In the genomic region with DNA sequence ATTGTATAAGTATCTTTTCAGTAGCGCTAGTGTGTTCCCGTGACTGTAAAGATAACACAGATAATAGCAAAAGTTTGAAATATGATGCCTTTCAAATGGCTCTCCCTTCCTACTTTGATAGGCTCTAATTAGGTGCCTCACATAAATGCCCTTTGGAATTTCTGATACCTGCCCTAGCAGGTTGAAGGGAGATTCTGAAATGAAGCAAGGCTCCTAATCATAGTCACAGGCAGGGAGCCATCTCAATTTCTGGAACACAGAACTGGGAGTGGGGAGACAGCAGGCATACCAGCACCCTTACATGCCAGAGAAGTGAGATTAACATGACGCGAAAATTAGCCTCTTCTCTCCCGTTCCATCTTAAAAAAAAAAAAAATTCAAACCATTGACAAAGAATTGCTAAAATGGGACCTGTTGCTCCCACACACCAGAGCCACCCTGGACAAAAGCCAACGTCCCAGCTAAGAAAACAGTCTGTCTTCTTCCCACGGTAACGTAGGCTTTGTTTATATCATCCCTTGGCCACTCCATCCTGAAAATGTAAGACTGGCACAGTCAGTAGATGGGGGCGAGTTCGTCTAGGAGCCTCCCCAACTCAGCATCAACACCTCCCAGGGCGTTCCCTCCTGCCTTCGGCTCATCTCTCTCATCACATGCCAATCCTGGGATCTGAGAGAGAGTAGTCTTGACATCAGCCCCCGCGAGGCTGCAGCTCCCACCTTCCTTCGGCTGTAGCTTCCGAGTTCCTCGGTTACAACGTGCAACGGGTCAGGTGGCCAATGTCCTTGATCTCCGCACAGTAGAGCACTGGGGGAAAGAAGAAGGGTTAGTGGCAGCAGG, we compare ENCODE assay signal across 8 cellular contexts. TPM values are rescaled to one million over a fixed set of nuclear protein-coding genes. Genes with fewer than 3 reads are reported as not detected.
A peak's percentile ranks its signal among the peaks of the same experiment; 100 is the strongest.
DNase-seq lines count a peak whose midpoint lies in the region; ATAC-seq, FAIRE-seq and TF ChIP-seq lines count a peak whose summit lies in the region.

No MANE protein-coding gene starts in this region.

- WGBS in K562 (ENCODE audit: insufficient coverage, low coverage, missing lambda C conversion rate): 2% methylated on average over 10 of the region's 20 CpGs
- WGBS in suprapubic skin: 7% methylated on average over 20 of the region's 20 CpGs

- TF ChIP-seq CTCF in K562 (IDR thresholded peaks at IDR 0.05 in 2 of 3, conservative IDR thresholded peaks at IDR 0.05 in 1 of 3; ENCODE audit: insufficient read depth in 2 of 3, low read depth in 1 of 3, low read length in 3 of 3): no peak
- no peak for TF ChIP-seq CTCF in suprapubic skin (IDR thresholded peaks at IDR 0.05)

- peak overlapping the region; percentile 88; the same call in 2 of the 3 replicates for H3K27ac ChIP-seq in K562 (ENCODE audit: extremely low read depth, low read depth, low read length)
- H3K27ac ChIP-seq in layer of hippocampus (ENCODE audit: low read depth, low read length): peak overlapping the region; percentile 97
- H3K27ac ChIP-seq in suprapubic skin: peak overlapping the region; percentile 97

- no peaks in the 10 kb centered on the region for H3K9me1 ChIP-seq in K562 (ENCODE audit: control insufficient read depth, insufficient read depth, low read length)

- TF ChIP-seq POLR2A in K562 (conservative IDR thresholded peaks at IDR 0.05) (no peak), suprapubic skin (IDR thresholded peaks at IDR 0.05) (no peak)

- ATAC-seq in K562 (peak; percentile 58), GM21723 (IDR thresholded peaks at IDR 0.05; ENCODE audit: unreplicated experiment) (no peak)

- H3K4me1 ChIP-seq in K562 (replicated peaks in 1 of 2; ENCODE audit: control insufficient read depth in 2 of 2, insufficient read depth in 2 of 2, low read length in 2 of 2) (peaks cover 18 to 24% of the 10 kb centered on the region in 2 experiments; a peak in 4 of 5 replicates), suprapubic skin (peaks cover 37% of the 10 kb centered on the region)

- peak overlapping the region; percentile 87 for H3K4me2 ChIP-seq in K562 (ENCODE audit: insufficient read depth, low read length)

- H3K4me3 ChIP-seq in MG63 (peak overlapping the region; percentile 54), K562 (peak overlapping the region; percentile 46), suprapubic skin (peak overlapping the region; percentile 63)

- no peak for TF ChIP-seq RAD21 in K562 (CRISPR knock-in tag; conservative IDR thresholded peaks at IDR 0.05 in 1 of 2, IDR thresholded peaks at IDR 0.05 in 1 of 2)

- no peak for FAIRE-seq in K562 (lab: Jason Lieb, UNC)

- BruUV-seq in K562 (replicated peaks; lab: Mats Ljungman, UMichigan): TSS peak; percentile 72

- CTCF ChIA-PET in K562 (lab: Yijun Ruan, JAX; ENCODE audit: low intra/inter-chr PET ratio): interaction anchor here (0.7 to 3.9 kb wide), 2 partner anchors 75 to 85 kb away, joined by 5 to 52 read pairs; no protein-coding TSS in a partner anchor

- in situ Hi-C loops in K562 (cut with MboI): loop anchor here (5.0 kb wide), 2 partner anchors 72 to 142 kb away; no protein-coding TSS in a partner anchor

- intact Hi-C loops in K562 (cut with micrococcal nuclease): loop anchor here (1.0 kb wide), 1 partner anchor 172 kb away; no protein-coding TSS in a partner anchor

- H3K9ac ChIP-seq in K562 (ENCODE audit: insufficient read depth in 1 of 2, low read depth in 2 of 2, low read length in 2 of 2): peak overlapping the region; percentile 46 to 92

- H2AFZ ChIP-seq in K562 (ENCODE audit: low read depth, low read length): peak overlapping the region; percentile 89

- peaks cover 8% of the 10 kb centered on the region; the same call in 1 of the 3 replicates for H3K79me2 ChIP-seq in K562 (ENCODE audit: control insufficient read depth, insufficient read depth, low read length)

- H3K27me3 ChIP-seq in MG63 (no peaks in the 10 kb centered on the region), K562 (ENCODE audit: control insufficient read depth in 2 of 2, insufficient read depth in 2 of 2, low read length in 2 of 2) (no peaks in the 10 kb centered on the region), layer of hippocampus (ENCODE audit: control insufficient read depth, insufficient read depth, low read length) (no peaks in the 10 kb centered on the region), suprapubic skin (no peaks in the 10 kb centered on the region)

- POLR2A ChIA-PET in K562 (lab: Yijun Ruan, JAX): interaction anchor here (0.7 to 1.7 kb wide), 3 partner anchors 14 to 289 kb away, joined by 3 to 8 read pairs (median 5); partner anchors contain the start of genes CNTROB and TRAPPC1

- no peak for TF ChIP-seq EP300 in K562 (IDR thresholded peaks at IDR 0.05; ENCODE audit: low read length)
- TF ChIP-seq EP300 in suprapubic skin (IDR thresholded peaks at IDR 0.05): no peak

- no peaks in the 10 kb centered on the region for H3K9me3 ChIP-seq in MG63
- H3K9me3 ChIP-seq in K562 (replicated peaks; ENCODE audit: control insufficient read depth, insufficient read depth, low read depth, low read length): no peaks in the 10 kb centered on the region
- H3K9me3 ChIP-seq in suprapubic skin: no peaks in the 10 kb centered on the region

- H4K20me1 ChIP-seq in K562 (replicated peaks; ENCODE audit: control insufficient read depth, insufficient read depth, low read length): no peaks in the 10 kb centered on the region

- DNase-seq in NCI-H510A treated with DMSO at 0.1 percent for 48 hours (lab: John Stamatoyannopoulos, UW) (peak; percentile 21), NCI-H510A (lab: John Stamatoyannopoulos, UW) (no peak), MG63 (no peak), K562 (ENCODE audit: extremely low read depth in 1 of 4, low spot score in 3 of 4) (no peak), suprapubic skin (ENCODE audit: low spot score in 2 of 2) (no peak), NOMO-1 treated with dmso at 0.1 percent for 144 hours (lab: John Stamatoyannopoulos, UW; ENCODE audit: unreplicated experiment) (no peak)

- H3K36me3 ChIP-seq in MG63 (peaks cover 11% of the 10 kb centered on the region), K562 (ENCODE audit: control insufficient read depth, insufficient read depth, low read length) (peaks cover 18% of the 10 kb centered on the region; the same call in 2 of the 3 replicates), suprapubic skin (peaks cover 23% of the 10 kb centered on the region)

RNA-seq across cellular contexts. Expression of gene RNF227, which starts 1.1 kb away (rescaled TPM):
- total RNA-seq in MG63 (2014; rRNA removed; shearing (Covaris generic); ENCODE audit: low replicate concordance): 0.15 and 1.6 TPM in 2 replicates
- total RNA-seq in K562 (2011; cell fraction: chromatin; rRNA removed; ENCODE audit: low replicate concordance): 2.7 and 3.7 TPM in 2 replicates
- total RNA-seq in K562 (2011; cell fraction: nucleolus; rRNA removed): 4.3 and 5.0 TPM in 2 replicates
- total RNA-seq in K562 (2011; cell fraction: nucleoplasm; rRNA removed): 3.4 and 7.3 TPM in 2 replicates
- total RNA-seq in K562 (2014; rRNA removed) (1.9 and 4.1 TPM in 2 replicates), K562 (2014; rRNA removed; fragmentation: Illumina TruSeq; extraction: Trizol) (2.2 and 2.3 TPM in 2 replicates), K562 (2015; rRNA removed; fragmentation: Illumina TruSeq; extraction: Trizol) (2.1 and 2.2 TPM in 2 replicates), K562 (2021) (2.1 and 2.3 TPM in 2 replicates), suprapubic skin (10 to 100 TPM; 51.1 to 66.3 (median 57.3) TPM)
- polyA plus RNA-seq in K562 (2011; rRNA removed) (3.0 and 3.3 TPM in 2 replicates), K562 (2014; fragmentation: Illumina TruSeq; extraction: Trizol) (2.8 and 3.0 TPM in 2 replicates), K562 (2014; fragmentation: Nextera tagmentation; extraction: Ambion mirVana) (1 to 10 TPM; 1.1 to 1.5 TPM), K562 (2014; rRNA removed) (4.7 and 6.7 TPM in 2 replicates)
- polyA plus RNA-seq in K562 (2011; cell fraction: cytosol; rRNA removed): 3.0 and 4.2 TPM in 2 replicates
- polyA plus RNA-seq in K562 (2011; cell fraction: nucleus; rRNA removed): 1.7 and 1.9 TPM in 2 replicates
- polyA plus RNA-seq in K562 (2012): 1.2 and 1.4 TPM in 2 replicates
- polyA minus RNA-seq in K562 (2011; rRNA and poly(A)+ RNA removed): 0.75 and 1.2 TPM in 2 replicates
- 0.86 and 2.0 TPM in 2 replicates for polyA minus RNA-seq in K562 (2011; cell fraction: cytosol; rRNA and poly(A)+ RNA removed)
- polyA minus RNA-seq in K562 (2011; cell fraction: nucleus; rRNA and poly(A)+ RNA removed): 0.81 and 1.4 TPM in 2 replicates

RNA-seq across cellular contexts. Expression of gene KCNAB3, which starts 14.7 kb away (rescaled TPM):
- total RNA-seq in MG63 (2014; rRNA removed; shearing (Covaris generic); ENCODE audit: low replicate concordance): not detected in 2 replicates
- total RNA-seq in K562 (2011; cell fraction: chromatin; rRNA removed; ENCODE audit: low replicate concordance): 14.8 and 28.1 TPM in 2 replicates
- 13.9 and 14.7 TPM in 2 replicates for total RNA-seq in K562 (2011; cell fraction: nucleolus; rRNA removed)
- 9.6 and 13.6 TPM in 2 replicates for total RNA-seq in K562 (2011; cell fraction: nucleoplasm; rRNA removed)
- 0.37 and 1.3 TPM in 2 replicates for total RNA-seq in K562 (2014; rRNA removed)
- total RNA-seq in K562 (2014; rRNA removed; fragmentation: Illumina TruSeq; extraction: Trizol): 0.70 and 0.76 TPM in 2 replicates
- total RNA-seq in K562 (2015; rRNA removed; fragmentation: Illumina TruSeq; extraction: Trizol): 0.57 and 0.69 TPM in 2 replicates
- total RNA-seq in K562 (2021): 1.7 and 2.5 TPM in 2 replicates
- polyA plus RNA-seq in K562 (2011; rRNA removed): 1.1 and 2.0 TPM in 2 replicates
- polyA plus RNA-seq in K562 (2011; cell fraction: cytosol; rRNA removed): 0.61 and 0.74 TPM in 2 replicates
- polyA plus RNA-seq in K562 (2011; cell fraction: nucleus; rRNA removed): 17.8 and 23.2 TPM in 2 replicates
- 1.8 and 4.0 TPM in 2 replicates for polyA plus RNA-seq in K562 (2012)
- polyA plus RNA-seq in K562 (2014; fragmentation: Illumina TruSeq; extraction: Trizol): 0.61 and 1.4 TPM in 2 replicates
- polyA plus RNA-seq in K562 (2014; fragmentation: Nextera tagmentation; extraction: Ambion mirVana): under 1 TPM; 0.03 to 0.17 TPM
- 1.0 and 2.1 TPM in 2 replicates for polyA plus RNA-seq in K562 (2014; rRNA removed)
- 0.66 and 0.81 TPM in 2 replicates for polyA minus RNA-seq in K562 (2011; rRNA and poly(A)+ RNA removed)
- polyA minus RNA-seq in K562 (2011; cell fraction: cytosol; rRNA and poly(A)+ RNA removed): not detected in 2 replicates
- polyA minus RNA-seq in K562 (2011; cell fraction: nucleus; rRNA and poly(A)+ RNA removed): 2.7 and 3.3 TPM in 2 replicates
- total RNA-seq in suprapubic skin: 1 to 10 TPM in 3 of 4 donors, not detected in 1; 1.9 to 7.5 (median 2.4) TPM

RNA-seq across cellular contexts. Expression of gene TRAPPC1, which starts 16.8 kb away (rescaled TPM):
- 3.8 and 4.5 TPM in 2 replicates for total RNA-seq in MG63 (2014; rRNA removed; shearing (Covaris generic); ENCODE audit: low replicate concordance)
- total RNA-seq in K562 (2011; cell fraction: chromatin; rRNA removed; ENCODE audit: low replicate concordance): 20.3 and 31.8 TPM in 2 replicates
- 24.6 and 25.7 TPM in 2 replicates for total RNA-seq in K562 (2011; cell fraction: nucleolus; rRNA removed)
- total RNA-seq in K562 (2011; cell fraction: nucleoplasm; rRNA removed): 26.6 and 31.8 TPM in 2 replicates
- total RNA-seq in K562 (2014; rRNA removed) (18.3 and 21.9 TPM in 2 replicates), K562 (2014; rRNA removed; fragmentation: Illumina TruSeq; extraction: Trizol) (11.7 and 15.4 TPM in 2 replicates), K562 (2015; rRNA removed; fragmentation: Illumina TruSeq; extraction: Trizol) (11.9 and 13.4 TPM in 2 replicates), K562 (2021) (59.2 and 64.5 TPM in 2 replicates), suprapubic skin (10 to 100 TPM; 39.4 to 64.1 (median 46.2) TPM)
- polyA plus RNA-seq in K562 (2011; rRNA removed) (36.2 and 47.0 TPM in 2 replicates), K562 (2014; fragmentation: Illumina TruSeq; extraction: Trizol) (79.0 and 82.8 TPM in 2 replicates), K562 (2014; fragmentation: Nextera tagmentation; extraction: Ambion mirVana) (10 to 100 TPM; 33.2 to 39.8 TPM), K562 (2014; rRNA removed) (44.6 and 52.6 TPM in 2 replicates)
- 109 and 114 TPM in 2 replicates for polyA plus RNA-seq in K562 (2011; cell fraction: cytosol; rRNA removed)
- polyA plus RNA-seq in K562 (2011; cell fraction: nucleus; rRNA removed): 33.4 and 42.9 TPM in 2 replicates
- 79.6 and 103 TPM in 2 replicates for polyA plus RNA-seq in K562 (2012)
- 55.9 and 63.0 TPM in 2 replicates for polyA minus RNA-seq in K562 (2011; rRNA and poly(A)+ RNA removed)
- polyA minus RNA-seq in K562 (2011; cell fraction: cytosol; rRNA and poly(A)+ RNA removed): 32.4 and 38.7 TPM in 2 replicates
- polyA minus RNA-seq in K562 (2011; cell fraction: nucleus; rRNA and poly(A)+ RNA removed): 10.9 and 14.4 TPM in 2 replicates

RNA-seq across cellular contexts. Expression of gene CNTROB, which starts 17.0 kb away (rescaled TPM):
- 29.5 and 39.9 TPM in 2 replicates for total RNA-seq in MG63 (2014; rRNA removed; shearing (Covaris generic); ENCODE audit: low replicate concordance)
- total RNA-seq in K562 (2011; cell fraction: chromatin; rRNA removed; ENCODE audit: low replicate concordance): 127 and 203 TPM in 2 replicates
- 99.0 and 106 TPM in 2 replicates for total RNA-seq in K562 (2011; cell fraction: nucleolus; rRNA removed)
- total RNA-seq in K562 (2011; cell fraction: nucleoplasm; rRNA removed): 91.2 and 111 TPM in 2 replicates
- 20.0 and 20.7 TPM in 2 replicates for total RNA-seq in K562 (2014; rRNA removed)
- 18.2 and 19.0 TPM in 2 replicates for total RNA-seq in K562 (2014; rRNA removed; fragmentation: Illumina TruSeq; extraction: Trizol)
- 23.0 and 26.0 TPM in 2 replicates for total RNA-seq in K562 (2015; rRNA removed; fragmentation: Illumina TruSeq; extraction: Trizol)
- 28.9 and 33.1 TPM in 2 replicates for total RNA-seq in K562 (2021)
- 28.5 and 32.9 TPM in 2 replicates for polyA plus RNA-seq in K562 (2011; rRNA removed)
- 23.3 and 30.2 TPM in 2 replicates for polyA plus RNA-seq in K562 (2011; cell fraction: cytosol; rRNA removed)
- 114 and 159 TPM in 2 replicates for polyA plus RNA-seq in K562 (2011; cell fraction: nucleus; rRNA removed)
- polyA plus RNA-seq in K562 (2012): 29.1 and 41.4 TPM in 2 replicates
- 31.8 and 33.3 TPM in 2 replicates for polyA plus RNA-seq in K562 (2014; fragmentation: Illumina TruSeq; extraction: Trizol)
- polyA plus RNA-seq in K562 (2014; fragmentation: Nextera tagmentation; extraction: Ambion mirVana): 1 to 10 TPM; 1.9 to 2.3 TPM
- polyA plus RNA-seq in K562 (2014; rRNA removed): 23.5 and 33.3 TPM in 2 replicates
- 13.9 and 15.9 TPM in 2 replicates for polyA minus RNA-seq in K562 (2011; rRNA and poly(A)+ RNA removed)
- 10.6 and 12.8 TPM in 2 replicates for polyA minus RNA-seq in K562 (2011; cell fraction: cytosol; rRNA and poly(A)+ RNA removed)
- 30.6 and 40.9 TPM in 2 replicates for polyA minus RNA-seq in K562 (2011; cell fraction: nucleus; rRNA and poly(A)+ RNA removed)
- total RNA-seq in suprapubic skin: 10 to 100 TPM; 23.7 to 57.0 (median 30.8) TPM

RNA-seq across cellular contexts. Expression of gene CHD3, which starts 26.4 kb away (rescaled TPM):
- 49.6 and 51.1 TPM in 2 replicates for total RNA-seq in MG63 (2014; rRNA removed; shearing (Covaris generic); ENCODE audit: low replicate concordance)
- 101 and 117 TPM in 2 replicates for total RNA-seq in K562 (2011; cell fraction: chromatin; rRNA removed; ENCODE audit: low replicate concordance)
- total RNA-seq in K562 (2011; cell fraction: nucleolus; rRNA removed): 47.2 and 48.0 TPM in 2 replicates
- total RNA-seq in K562 (2011; cell fraction: nucleoplasm; rRNA removed): 69.7 and 83.1 TPM in 2 replicates
- 34.8 and 36.7 TPM in 2 replicates for total RNA-seq in K562 (2014; rRNA removed)
- 14.6 and 15.2 TPM in 2 replicates for total RNA-seq in K562 (2014; rRNA removed; fragmentation: Illumina TruSeq; extraction: Trizol)
- 19.8 and 21.2 TPM in 2 replicates for total RNA-seq in K562 (2015; rRNA removed; fragmentation: Illumina TruSeq; extraction: Trizol)
- 30.6 and 38.2 TPM in 2 replicates for total RNA-seq in K562 (2021)
- 12.2 and 15.7 TPM in 2 replicates for polyA plus RNA-seq in K562 (2011; rRNA removed)
- polyA plus RNA-seq in K562 (2011; cell fraction: cytosol; rRNA removed): 16.1 and 25.2 TPM in 2 replicates
- polyA plus RNA-seq in K562 (2011; cell fraction: nucleus; rRNA removed): 70.0 and 86.2 TPM in 2 replicates
- polyA plus RNA-seq in K562 (2012): 29.2 and 37.9 TPM in 2 replicates
- 24.7 and 24.8 TPM in 2 replicates for polyA plus RNA-seq in K562 (2014; fragmentation: Illumina TruSeq; extraction: Trizol)
- polyA plus RNA-seq in K562 (2014; fragmentation: Nextera tagmentation; extraction: Ambion mirVana): under 1 TPM; 0.39 to 0.63 TPM
- 27.8 and 33.9 TPM in 2 replicates for polyA plus RNA-seq in K562 (2014; rRNA removed)
- 23.8 TPM in 2 replicates for polyA minus RNA-seq in K562 (2011; rRNA and poly(A)+ RNA removed)
- polyA minus RNA-seq in K562 (2011; cell fraction: cytosol; rRNA and poly(A)+ RNA removed): 17.8 and 29.3 TPM in 2 replicates
- 24.1 and 28.0 TPM in 2 replicates for polyA minus RNA-seq in K562 (2011; cell fraction: nucleus; rRNA and poly(A)+ RNA removed)
- total RNA-seq in suprapubic skin: 10 to 100 TPM; 42.1 to 76.0 (median 67.7) TPM

Comparison
In these comparisons a context has a peak if more than half of its experiments do, and no peak if none do; other contexts are left out.
1. RNA of gene RNF227, which starts 1.1 kb away (total RNA-seq): 51.1 to 66.3 TPM in suprapubic skin; 1.9 to 7.3 TPM in K562 and 0.15 to 1.6 TPM in MG63; every median in the first group is over 4 times any median in the second.
2. Peak in every context shown above with its lines, with median percentiles within 50 percentile points of each other: H3K4me3 ChIP-seq and H3K27ac ChIP-seq.